In the genomic region with DNA sequence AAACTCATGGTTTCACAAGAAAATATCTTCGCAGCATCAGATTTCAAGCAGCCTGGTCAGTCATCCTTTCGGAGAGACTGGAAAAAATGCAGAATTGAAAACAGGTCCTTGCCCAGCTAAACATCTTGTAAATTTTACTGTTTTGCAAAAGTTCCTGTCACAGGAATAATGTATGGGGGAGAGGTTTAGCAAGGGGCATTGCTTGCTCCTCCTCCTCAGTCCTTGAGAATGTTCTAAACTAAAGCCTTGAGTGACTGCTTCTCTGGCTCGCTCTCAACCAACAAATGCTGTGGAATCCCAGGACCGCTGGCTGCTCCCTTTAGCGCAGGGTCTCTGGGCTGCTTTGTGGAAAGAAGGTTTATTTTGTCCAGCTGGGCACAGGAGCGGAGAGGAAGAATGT, we compare ENCODE assay signal across 15 cellular contexts. TPM values are rescaled to one million over a fixed set of nuclear protein-coding genes. Genes with fewer than 3 reads are reported as not detected.
DNase-seq lines count a peak whose midpoint lies in the region; ATAC-seq and TF ChIP-seq lines count a peak whose summit lies in the region.
"Had no signal": no experiment of that assay in that cellular context is flagged by ENCODE, and none has a peak within 500 bp of the region (broad histone marks: within the 10 kb centered on the region; RNA-seq: fewer than 3 reads in every experiment).

No MANE protein-coding gene starts in this region.

- peak overlapping the region; percentile 59 for H2BK120ac ChIP-seq in trophoblast cell (ENCODE audit: insufficient read depth, low read length, poor library complexity)

- H3K27ac ChIP-seq in trophoblast cell (ENCODE audit: low read depth, low read length): peak overlapping the region; percentile 77
- H3K27ac ChIP-seq: colonic mucosa, gastrocnemius medialis, SJSA1 had no signal

- peaks cover 20% of the 10 kb centered on the region for H3K36me3 Mint-ChIP-seq in WTC11
- H3K36me3 Mint-ChIP-seq: activated naive CD4-positive, alpha-beta T cell treated with anti-CD3 and anti-CD28 coated beads, Interleukin-2, amount 10 ng/mL, durations not matched to agents 7 days and 5 days had no signal

- CTCF ChIA-PET in WTC11 (lab: Charles Lee): interaction anchor here (0.9 kb wide), 1 partner anchor 102 kb away, joined by 3 read pairs; no protein-coding TSS in a partner anchor

- POLR2A ChIA-PET in WTC11 (lab: Charles Lee): interaction anchor here (0.5 to 0.7 kb wide), 2 partner anchors 22 to 105 kb away, joined by 3 read pairs; no protein-coding TSS in a partner anchor

- H3K4me3 ChIP-seq in fibroblast of pulmonary artery (replicated peaks; ENCODE audit: low read depth, low read length): no peak overlapping the region
- no peak overlapping the region for H3K4me3 ChIP-seq in trophoblast cell (ENCODE audit: low read depth, low read length)
- H3K4me3 ChIP-seq: colonic mucosa, gastrocnemius medialis, SJSA1 had no signal

- peak; percentile 46 for DNase-seq in AG08396 (ENCODE audit: low spot score)
- DNase-seq in WTC11 (ENCODE audit: low spot score): no peak
- peak; percentile 41 for DNase-seq in fibroblast of pulmonary artery (ENCODE audit: low read depth)
- peak in 1 of 2 donors; percentile 12 for DNase-seq in trophoblast cell
- no peak for DNase-seq in KG1 (lab: John Stamatoyannopoulos, UW)
- no peak for DNase-seq in HT-29 (ENCODE audit: low spot score)
- no peak for DNase-seq in NCI-H2171 (lab: John Stamatoyannopoulos, UW)
- DNase-seq in pons (ENCODE audit: low spot score): no peak
- DNase-seq: activated naive CD4-positive, alpha-beta T cell treated with anti-CD3 and anti-CD28 coated beads, Interleukin-2, amount 10 ng/mL, durations not matched to agents 7 days and 5 days; colonic mucosa; DND-41; gastrocnemius medialis; NCI-H1930; stimulated activated CD4-positive, alpha-beta T cell treated with anti-CD3 and anti-CD28 coated beads, Interleukin-12 subunit alpha, Interleukin-12 subunit beta, amount 100 ng/mL, for 4 hours had no signal

- H4K8ac ChIP-seq in trophoblast cell (ENCODE audit: low read depth, low read length): no peak overlapping the region

- H3K4me2 ChIP-seq in trophoblast cell (ENCODE audit: low read length): no peak overlapping the region

- H2BK5ac ChIP-seq in trophoblast cell (ENCODE audit: low read depth, low read length, poor library complexity): peak overlapping the region; percentile 27

- H4K91ac ChIP-seq in trophoblast cell (ENCODE audit: low read depth, low read length): peak overlapping the region; percentile 46

- no peak overlapping the region for H3K23ac ChIP-seq in trophoblast cell (ENCODE audit: low read length)

- peak overlapping the region; percentile 2 for H3K4ac ChIP-seq in trophoblast cell (ENCODE audit: low read depth, low read length)

- H3K27ac Mint-ChIP-seq in WTC11: peak overlapping the region; percentile 52; the same call in 1 of the 2 replicates
- H3K27ac Mint-ChIP-seq: activated naive CD4-positive, alpha-beta T cell treated with anti-CD3 and anti-CD28 coated beads, Interleukin-2, amount 10 ng/mL, durations not matched to agents 7 days and 5 days had no signal

- no peaks in the 10 kb centered on the region for H3K36me3 ChIP-seq in trophoblast cell (ENCODE audit: control insufficient read depth in 1 of 2, insufficient read depth in 2 of 2, low read length in 2 of 2)
- H3K36me3 ChIP-seq: colonic mucosa, gastrocnemius medialis had no signal

- no peaks in the 10 kb centered on the region for H3K27me3 Mint-ChIP-seq in WTC11 (ENCODE audit: low read depth)

- ATAC-seq in WTC11: no peak
- ATAC-seq: gastrocnemius medialis had no signal

- peak overlapping the region; percentile 88 for H2BK12ac ChIP-seq in trophoblast cell (ENCODE audit: low read length)

- no peak overlapping the region for H4K12ac ChIP-seq in trophoblast cell (ENCODE audit: low read depth, low read length)

- peaks cover 4% of the 10 kb centered on the region for H3K9me3 ChIP-seq in trophoblast cell (ENCODE audit: insufficient read depth, low read depth, low read length)
- H3K9me3 ChIP-seq: colonic mucosa, gastrocnemius medialis, SJSA1 had no signal

- no peak overlapping the region for H2AK5ac ChIP-seq in trophoblast cell (ENCODE audit: low read length)

- H3K27me3 ChIP-seq in trophoblast cell (ENCODE audit: insufficient read depth, low read length): no peaks in the 10 kb centered on the region
- H3K27me3 ChIP-seq: colonic mucosa, gastrocnemius medialis, SJSA1 had no signal

- TF ChIP-seq CTCF in WTC11 (IDR thresholded peaks at IDR 0.05) (no peak), fibroblast of pulmonary artery (IDR thresholded peaks at IDR 0.05; ENCODE audit: low read length, missing control alignments) (no peak)

- peaks cover 5% of the 10 kb centered on the region for H3K79me2 ChIP-seq in trophoblast cell (ENCODE audit: control insufficient read depth, insufficient read depth, low read length, poor library complexity)

- no peak overlapping the region for H3K18ac ChIP-seq in trophoblast cell (ENCODE audit: low read length)

- H3K9me3 Mint-ChIP-seq in WTC11: peaks cover 9% of the 10 kb centered on the region
- H3K9me3 Mint-ChIP-seq: activated naive CD4-positive, alpha-beta T cell treated with anti-CD3 and anti-CD28 coated beads, Interleukin-2, amount 10 ng/mL, durations not matched to agents 7 days and 5 days had no signal

- H3K4me3 Mint-ChIP-seq in WTC11: no peak overlapping the region
- H3K4me3 Mint-ChIP-seq: activated naive CD4-positive, alpha-beta T cell treated with anti-CD3 and anti-CD28 coated beads, Interleukin-2, amount 10 ng/mL, durations not matched to agents 7 days and 5 days had no signal

- H3K9ac ChIP-seq in trophoblast cell (ENCODE audit: low read length): no peak overlapping the region

- WGBS in trophoblast cell (ENCODE audit: extremely low coverage, insufficient coverage, insufficient read length): no CpG with 5 or more reads among the region's 6 CpGs

- H2AFZ ChIP-seq in trophoblast cell (ENCODE audit: insufficient read depth, low read length, poor library complexity): no peak overlapping the region

- H3K4me1 ChIP-seq in trophoblast cell (ENCODE audit: control insufficient read depth in 1 of 2, insufficient read depth in 2 of 2, low read length in 2 of 2): peaks cover 21% of the 10 kb centered on the region in 2 experiments
- H3K4me1 ChIP-seq: SJSA1 had no signal

- H3K14ac ChIP-seq in trophoblast cell (ENCODE audit: low read length): peak overlapping the region; percentile 16

- H3K4me1 Mint-ChIP-seq in WTC11: peaks cover 40% of the 10 kb centered on the region

- H3K79me1 ChIP-seq in trophoblast cell (ENCODE audit: low read length): peaks cover 12% of the 10 kb centered on the region

TF ChIP-seq in WTC11, 78 proteins besides CTCF, POLR2A, EP300 and RAD21 (continues in another document):
- TF ChIP-seq PRRX2 (CRISPR knock-in tag; IDR thresholded peaks at IDR 0.05): no peak
- no peak for TF ChIP-seq SMAD4 (CRISPR knock-in tag; IDR thresholded peaks at IDR 0.05)
- TF ChIP-seq TEAD1 (CRISPR knock-in tag; IDR thresholded peaks at IDR 0.05): no peak
- no peak for TF ChIP-seq JUN (CRISPR knock-in tag; IDR thresholded peaks at IDR 0.05)
- no peak for TF ChIP-seq ZNF138 (CRISPR knock-in tag; conservative IDR thresholded peaks at IDR 0.05)
- no peak for TF ChIP-seq NR3C1 (CRISPR knock-in tag; conservative IDR thresholded peaks at IDR 0.05; ENCODE audit: low read depth)
- TF ChIP-seq, protein P1, sequence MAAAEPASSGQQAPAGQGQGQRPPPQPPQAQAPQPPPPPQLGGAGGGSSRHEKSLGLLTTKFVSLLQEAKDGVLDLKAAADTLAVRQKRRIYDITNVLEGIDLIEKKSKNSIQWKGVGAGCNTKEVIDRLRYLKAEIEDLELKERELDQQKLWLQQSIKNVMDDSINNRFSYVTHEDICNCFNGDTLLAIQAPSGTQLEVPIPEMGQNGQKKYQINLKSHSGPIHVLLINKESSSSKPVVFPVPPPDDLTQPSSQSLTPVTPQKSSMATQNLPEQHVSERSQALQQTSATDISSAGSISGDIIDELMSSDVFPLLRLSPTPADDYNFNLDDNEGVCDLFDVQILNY (CRISPR knock-in tag; IDR thresholded peaks at IDR 0.05): no peak
- no peak for TF ChIP-seq NR2C2 (CRISPR knock-in tag; IDR thresholded peaks at IDR 0.05)
- TF ChIP-seq, protein P2, sequence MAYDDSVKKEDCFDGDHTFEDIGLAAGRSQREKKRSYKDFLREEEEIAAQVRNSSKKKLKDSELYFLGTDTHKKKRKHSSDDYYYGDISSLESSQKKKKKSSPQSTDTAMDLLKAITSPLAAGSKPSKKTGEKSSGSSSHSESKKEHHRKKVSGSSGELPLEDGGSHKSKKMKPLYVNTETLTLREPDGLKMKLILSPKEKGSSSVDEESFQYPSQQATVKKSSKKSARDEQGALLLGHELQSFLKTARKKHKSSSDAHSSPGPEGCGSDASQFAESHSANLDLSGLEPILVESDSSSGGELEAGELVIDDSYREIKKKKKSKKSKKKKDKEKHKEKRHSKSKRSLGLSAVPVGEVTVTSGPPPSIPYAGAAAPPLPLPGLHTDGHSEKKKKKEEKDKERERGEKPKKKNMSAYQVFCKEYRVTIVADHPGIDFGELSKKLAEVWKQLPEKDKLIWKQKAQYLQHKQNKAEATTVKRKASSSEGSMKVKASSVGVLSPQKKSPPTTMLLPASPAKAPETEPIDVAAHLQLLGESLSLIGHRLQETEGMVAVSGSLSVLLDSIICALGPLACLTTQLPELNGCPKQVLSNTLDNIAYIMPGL (CRISPR knock-in tag; IDR thresholded peaks at IDR 0.05): no peak

RNA-seq across cellular contexts. Expression of a gene that starts 33.7 kb away (rescaled TPM):
- total RNA-seq in WTC11 (2021): 2.6 to 3.0 TPM (median 2.9 TPM) in 3 replicates
- 0.06 and 0.11 TPM in 2 replicates for polyA plus RNA-seq in trophoblast cell (2013)
- 0.15 and 0.63 TPM in 2 replicates for total RNA-seq in HT-29 (2014; rRNA removed; shearing (Covaris generic))
- total RNA-seq: gastrocnemius medialis had no signal

RNA-seq across cellular contexts. Expression of a gene that starts 59.8 kb away (rescaled TPM):
- 9.2 to 10.4 TPM (median 9.4 TPM) in 3 replicates for total RNA-seq in WTC11 (2021)
- polyA plus RNA-seq in trophoblast cell (2013): 17.2 and 18.7 TPM in 2 replicates
- 23.5 and 24.7 TPM in 2 replicates for total RNA-seq in HT-29 (2014; rRNA removed; shearing (Covaris generic))

Comparison
In these comparisons a context has a peak if more than half of its experiments do, and no peak if none do; other contexts are left out.
1. DNase-seq: peak in AG08396 (single experiment) and fibroblast of pulmonary artery (single experiment); none in WTC11 (single experiment), KG1 (single experiment), HT-29 (single experiment), NCI-H2171 (single experiment) and pons (single experiment).